Comparison of ENCODE assay signal across 16 cellular contexts in the genomic region with DNA sequence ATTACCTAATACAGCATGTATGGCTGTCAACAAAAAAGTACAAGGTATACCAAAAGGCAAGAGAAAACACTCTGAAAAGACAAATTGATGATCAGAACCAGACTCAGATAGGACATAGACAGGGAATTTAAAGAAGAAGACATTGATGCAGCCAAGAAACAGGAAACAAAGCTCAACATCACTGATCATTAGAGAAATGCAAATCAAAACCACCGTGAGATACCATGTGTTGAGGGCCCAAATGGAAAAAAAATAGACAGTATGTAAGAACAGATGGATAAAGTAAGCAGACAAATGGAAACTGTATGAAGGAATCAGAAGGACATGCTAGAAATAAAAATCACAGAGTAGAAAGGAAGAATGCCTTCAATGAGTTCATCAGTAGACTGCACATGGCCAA. TPM values are rescaled to one million over a fixed set of nuclear protein-coding genes. Genes with fewer than 3 reads are reported as not detected.
DNase-seq lines count a peak whose midpoint lies in the region; ATAC-seq and TF ChIP-seq lines count a peak whose summit lies in the region.
"Had no signal": no experiment of that assay in that cellular context is flagged by ENCODE, and none has a peak within 500 bp of the region (broad histone marks: within the 10 kb centered on the region; RNA-seq: fewer than 3 reads in every experiment).

No MANE protein-coding gene starts in this region.

- WGBS in right lobe of liver (ENCODE audit: insufficient coverage, low coverage, low lambda C conversion rate, missing lambda C conversion rate) = 46% methylated on average over 1 of the region's 1 CpG

- peaks cover 15 to 19% of the 10 kb centered on the region in 2 experiments for H3K9me3 ChIP-seq in CD4-positive, CD25-positive, alpha-beta regulatory T cell (ENCODE audit: control insufficient read depth in 2 of 2, low read length in 2 of 2)
- H3K9me3 ChIP-seq in CD8-positive, alpha-beta memory T cell (ENCODE audit: low read length) = peaks cover 8% of the 10 kb centered on the region
- H3K9me3 ChIP-seq in right lobe of liver = no peaks in the 10 kb centered on the region
- H3K9me3 ChIP-seq: BE2C had no signal

- peaks cover 0 to 31% (median 7%) of the 10 kb centered on the region in 7 donors for H3K9me3 Mint-ChIP-seq in CD4-positive, CD25-positive, alpha-beta regulatory T cell
- H3K9me3 Mint-ChIP-seq in CD8-positive, alpha-beta memory T cell = peaks cover 13 to 29% (median 24%) of the 10 kb centered on the region in 5 donors
- H3K9me3 Mint-ChIP-seq in activated B cell treated with CpG ODN at 0.5 μM for 24 hours (peaks cover 22% of the 10 kb centered on the region), memory B cell (peaks cover 16% of the 10 kb centered on the region)

- peaks cover 53% of the 10 kb centered on the region for H3K36me3 ChIP-seq in CD4-positive, CD25-positive, alpha-beta regulatory T cell (ENCODE audit: control insufficient read depth, insufficient read depth, low read length)
- peaks cover 12% of the 10 kb centered on the region for H3K36me3 ChIP-seq in CD8-positive, alpha-beta memory T cell (ENCODE audit: insufficient read depth, low read length)
- H3K36me3 ChIP-seq in right lobe of liver = no peaks in the 10 kb centered on the region
- H3K36me3 ChIP-seq: BE2C had no signal

- TF ChIP-seq POLR2A in right lobe of liver (IDR thresholded peaks at IDR 0.05) = no peak

- H3K27me3 ChIP-seq in CD4-positive, CD25-positive, alpha-beta regulatory T cell (ENCODE audit: control insufficient read depth, insufficient read depth, low read length) = no peaks in the 10 kb centered on the region
- no peaks in the 10 kb centered on the region for H3K27me3 ChIP-seq in CD8-positive, alpha-beta memory T cell (ENCODE audit: insufficient read depth, low read length, poor library complexity, severe bottlenecking)
- no peaks in the 10 kb centered on the region for H3K27me3 ChIP-seq in right lobe of liver
- H3K27me3 ChIP-seq: BE2C had no signal

- H3K4me3 ChIP-seq in CD4-positive, CD25-positive, alpha-beta regulatory T cell (ENCODE audit: low read depth, low read length) = no peak overlapping the region
- no peak overlapping the region for H3K4me3 ChIP-seq in CD8-positive, alpha-beta memory T cell (ENCODE audit: low read length)
- H3K4me3 ChIP-seq in right lobe of liver = no peak overlapping the region
- H3K4me3 ChIP-seq: GM23338 had no signal

- no peak for ATAC-seq in CD4-positive, CD25-positive, alpha-beta regulatory T cell (ENCODE audit: low read depth in 2 of 2)
- peak; percentile 14 for ATAC-seq in activated B cell treated with CpG ODN at 0.5 μM for 24 hours (ENCODE audit: low read depth)
- ATAC-seq in memory B cell (ENCODE audit: low read depth) = peak; percentile 51
- ATAC-seq in right lobe of liver = no peak
- ATAC-seq: GM23338 had no signal

- CTCF ChIA-PET in CD8-positive, alpha-beta memory T cell (lab: Charles Lee) = interaction anchor here (1.3 kb wide), 1 partner anchor 55 kb away, joined by 4 read pairs; no protein-coding TSS in a partner anchor
- CTCF ChIA-PET in activated B cell treated with CpG ODN at 0.5 μM for 24 hours (lab: Charles Lee) = no interaction called here

- no peak for DNase-seq in CD4-positive, CD25-positive, alpha-beta regulatory T cell
- DNase-seq in CD8-positive, alpha-beta memory T cell = no peak
- DNase-seq in activated B cell treated with CpG ODN at 0.5 μM for 24 hours = no peak
- no peak for DNase-seq in memory B cell (ENCODE audit: low spot score in 2 of 2)
- DNase-seq in right lobe of liver = no peak
- DNase-seq in iPS-NIHi7 (ENCODE audit: extremely low spot score) = no peak
- no peak for DNase-seq in AML-193 (lab: John Stamatoyannopoulos, UW)
- DNase-seq: ACHN, BE2C, DMS153, KBM-7, NCI-H1092, NCI-H2227 treated with DMSO at 0.1 percent for 48 hours, NCI-H526, RPMI8226 had no signal

- TF ChIP-seq CTCF in activated B cell treated with CpG ODN at 0.5 μM for 24 hours (IDR thresholded peaks at IDR 0.05) = no peak
- no peak for TF ChIP-seq CTCF in right lobe of liver (IDR thresholded peaks at IDR 0.05)

- no peaks in the 10 kb centered on the region for H3K4me1 ChIP-seq in CD4-positive, CD25-positive, alpha-beta regulatory T cell (ENCODE audit: control insufficient read depth, insufficient read depth, low read length, poor library complexity, severe bottlenecking)
- no peaks in the 10 kb centered on the region for H3K4me1 ChIP-seq in CD8-positive, alpha-beta memory T cell (ENCODE audit: insufficient read depth, low read length)
- no peaks in the 10 kb centered on the region for H3K4me1 ChIP-seq in right lobe of liver
- H3K4me1 ChIP-seq: BE2C had no signal

- POLR2A ChIA-PET in CD8-positive, alpha-beta memory T cell (lab: Charles Lee) = no interaction called here
- POLR2A ChIA-PET in activated B cell treated with CpG ODN at 0.5 μM for 24 hours (lab: Charles Lee) = interaction anchor here (0.5 kb wide), 1 partner anchor 23 kb away, joined by 4 read pairs; a partner anchor contains a TSS

- peaks cover 64% of the 10 kb centered on the region for H3K36me3 Mint-ChIP-seq in CD4-positive, CD25-positive, alpha-beta regulatory T cell
- peaks cover 35 to 75% (median 47%) of the 10 kb centered on the region in 3 donors for H3K36me3 Mint-ChIP-seq in CD8-positive, alpha-beta memory T cell
- H3K36me3 Mint-ChIP-seq in activated B cell treated with CpG ODN at 0.5 μM for 24 hours (ENCODE audit: low read depth) (peaks cover 80% of the 10 kb centered on the region), memory B cell (peaks cover 46% of the 10 kb centered on the region)

- intact Hi-C loops in activated B cell treated with CpG ODN at 0.5 μM for 24 hours (cut with micrococcal nuclease) = loop anchor here (5.0 kb wide), 1 partner anchor 43 kb away; no protein-coding TSS in a partner anchor
- intact Hi-C loops in right lobe of liver (cut with DNase I) = no loop called here

- no peak overlapping the region for H3K27ac ChIP-seq in CD4-positive, CD25-positive, alpha-beta regulatory T cell (ENCODE audit: insufficient read depth, low read length, poor library complexity, severe bottlenecking)
- no peak overlapping the region for H3K27ac ChIP-seq in CD8-positive, alpha-beta memory T cell (ENCODE audit: low read depth, low read length)
- no peak overlapping the region for H3K27ac ChIP-seq in right lobe of liver

- H3K4me3 Mint-ChIP-seq in CD4-positive, CD25-positive, alpha-beta regulatory T cell = no peak overlapping the region
- peak overlapping the region in 1 of 7 donors; percentile 0 for H3K4me3 Mint-ChIP-seq in CD8-positive, alpha-beta memory T cell
- H3K4me3 Mint-ChIP-seq in activated B cell treated with CpG ODN at 0.5 μM for 24 hours = peak overlapping the region; percentile 5
- H3K4me3 Mint-ChIP-seq in memory B cell = peak overlapping the region; percentile 21
- H3K4me3 Mint-ChIP-seq: GM23338 had no signal

- no peaks in the 10 kb centered on the region for H3K27me3 Mint-ChIP-seq in CD4-positive, CD25-positive, alpha-beta regulatory T cell
- no peaks in the 10 kb centered on the region for H3K27me3 Mint-ChIP-seq in CD8-positive, alpha-beta memory T cell
- no peaks in the 10 kb centered on the region for H3K27me3 Mint-ChIP-seq in activated B cell treated with CpG ODN at 0.5 μM for 24 hours
- no peaks in the 10 kb centered on the region for H3K27me3 Mint-ChIP-seq in memory B cell

- H3K4me1 Mint-ChIP-seq in CD4-positive, CD25-positive, alpha-beta regulatory T cell = peaks cover 18 to 50% (median 22%) of the 10 kb centered on the region in 4 donors
- H3K4me1 Mint-ChIP-seq in CD8-positive, alpha-beta memory T cell = peaks cover 40 to 68% (median 65%) of the 10 kb centered on the region in 3 donors
- H3K4me1 Mint-ChIP-seq in activated B cell treated with CpG ODN at 0.5 μM for 24 hours (peaks cover 28% of the 10 kb centered on the region), memory B cell (peaks cover 37% of the 10 kb centered on the region)
- H3K4me1 Mint-ChIP-seq: GM23338 had no signal

- peak overlapping the region in 2 of 3 donors; percentile 8 to 67 for H3K27ac Mint-ChIP-seq in CD4-positive, CD25-positive, alpha-beta regulatory T cell
- H3K27ac Mint-ChIP-seq in CD8-positive, alpha-beta memory T cell = peak overlapping the region in 7 of 8 donors; percentile 3 to 89 (median 48)
- H3K27ac Mint-ChIP-seq in activated B cell treated with CpG ODN at 0.5 μM for 24 hours (peak overlapping the region; percentile 44), memory B cell (peak overlapping the region; percentile 77)
- H3K27ac Mint-ChIP-seq: GM23338 had no signal

RNA-seq across cellular contexts. Expression of a gene that starts 23.3 kb away (rescaled TPM):
- total RNA-seq in CD4-positive, CD25-positive, alpha-beta regulatory T cell = 118 TPM
- polyA plus RNA-seq in CD4-positive, CD25-positive, alpha-beta regulatory T cell = 10 to 100 TPM in 2 of 4 donors, 1 to 10 TPM in 2; 7.1 to 11.6 (median 10.0) TPM
- 10 to 100 TPM; 68.4 to 72.1 TPM for total RNA-seq in CD8-positive, alpha-beta memory T cell
- 40.9 TPM for polyA plus RNA-seq in CD8-positive, alpha-beta memory T cell
- 107 and 114 TPM in 2 replicates for total RNA-seq in activated B cell treated with CpG ODN at 0.5 μM for 24 hours
- total RNA-seq in right lobe of liver = under 1 TPM; 0.37 to 0.90 (median 0.50) TPM

Comparison
In these comparisons a context has a peak if more than half of its experiments do, and no peak if none do; other contexts are left out.
1. ATAC-seq: peak in activated B cell treated with CpG ODN at 0.5 μM for 24 hours (single experiment) and memory B cell (single experiment); none in CD4-positive, CD25-positive, alpha-beta regulatory T cell (0 of 2) and right lobe of liver (0 of 4).
2. H3K4me3 Mint-ChIP-seq: peak in activated B cell treated with CpG ODN at 0.5 μM for 24 hours (single experiment) and memory B cell (single experiment); none in CD4-positive, CD25-positive, alpha-beta regulatory T cell (0 of 4).
3. RNA of a gene that starts 23.3 kb away (total RNA-seq): 118 TPM in CD4-positive, CD25-positive, alpha-beta regulatory T cell (single experiment), 107 to 114 TPM in activated B cell treated with CpG ODN at 0.5 μM for 24 hours and 68.4 to 72.1 TPM in CD8-positive, alpha-beta memory T cell; 0.37 to 0.90 TPM in right lobe of liver; every median in the first group is over 10 times any median in the second.
4. Peak in every context shown above with its lines, with median percentiles within 50 percentile points of each other: H3K27ac Mint-ChIP-seq.